In the genomic region with DNA sequence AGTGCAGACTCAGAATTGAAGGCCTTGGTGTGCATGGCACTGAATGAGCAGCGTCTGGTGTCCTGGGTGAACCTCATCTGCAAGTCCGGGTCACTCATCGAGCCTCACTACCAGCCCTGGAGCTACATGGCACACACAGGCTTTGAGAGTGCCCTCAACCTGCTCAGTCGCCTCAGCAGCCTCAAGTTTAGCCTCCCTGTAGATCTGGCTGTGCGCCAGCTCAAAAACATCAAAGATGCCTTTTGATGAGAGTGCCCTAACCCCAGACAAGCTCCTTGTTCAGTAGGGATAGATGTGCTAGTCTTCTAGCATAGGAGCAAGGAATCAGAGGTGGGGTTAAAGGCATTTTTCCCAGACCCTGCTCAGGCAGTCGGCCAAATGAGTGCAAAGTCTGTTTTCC, we compare ENCODE assay signal across 25 cellular contexts. TPM values are rescaled to one million over a fixed set of nuclear protein-coding genes. Genes with fewer than 3 reads are reported as not detected.
"Had no signal": no experiment of that assay in that cellular context is flagged by ENCODE, and none has a peak within 500 bp of the region (broad histone marks: within the 10 kb centered on the region; RNA-seq: fewer than 3 reads in every experiment).

No MANE protein-coding gene starts in this region.

- H3K9me3 Mint-ChIP-seq: activated T-cell treated with anti-CD3 and anti-CD28 coated beads, Interleukin-2, amount 50 U/mL, for 24 hours; effector memory CD8-positive, alpha-beta T cell; nephron had no signal

- H3K9me3 ChIP-seq: left ventricle myocardium inferior, neutrophil, ovary, psoas muscle, testis, transverse colon had no signal

- H3K4me3 ChIP-seq: left ventricle myocardium inferior, lung, ovary, psoas muscle, testis, transverse colon had no signal

- H3K36me3 ChIP-seq: ovary had no signal

- H3K27me3 ChIP-seq: brain microvascular endothelial cell, neutrophil, ovary, testis, transverse colon had no signal

- FAIRE-seq: astrocyte, endothelial cell of umbilical vein, frontal cortex had no signal

- H3K4me1 Mint-ChIP-seq: nephron had no signal

- H3K4me1 ChIP-seq: left ventricle myocardium inferior, psoas muscle, testis, transverse colon had no signal

- ATAC-seq: effector memory CD8-positive, alpha-beta T cell; esophagus mucosa had no signal

- H3K4me3 Mint-ChIP-seq: activated T-cell treated with anti-CD3 and anti-CD28 coated beads, Interleukin-2, amount 50 U/mL, for 24 hours; effector memory CD8-positive, alpha-beta T cell; nephron had no signal

- DNase-seq: activated CD4-positive, alpha-beta T cell treated with anti-CD3 and anti-CD28 coated beads for 4 hours; activated CD4-positive, alpha-beta T cell treated with anti-CD3 and anti-CD28 coated beads, Interleukin-2, amount 50 U/mL, for 4 hours; activated CD8-positive, alpha-beta memory T cell treated with anti-CD3 and anti-CD28 coated beads, Interleukin-2, amount 50 U/mL, for 48 hours; activated gamma-delta T cell; activated naive CD4-positive, alpha-beta T cell treated with anti-CD3 and anti-CD28 coated beads, Interleukin-2, amount 50 U/mL, for 16 hours; activated T-cell treated with anti-CD3 and anti-CD28 coated beads, Interleukin-2, amount 50 U/mL, for 24 hours; amniotic stem cell; brain microvascular endothelial cell; cortex of kidney; effector memory CD8-positive, alpha-beta T cell; left ventricle myocardium inferior; ovary; psoas muscle; stimulated activated CD4-positive, alpha-beta T cell treated with anti-CD3 and anti-CD28 coated beads, Interleukin-15, amount 100 ng/mL, for 24 hours; stimulated activated CD4-positive, alpha-beta T cell treated with anti-CD3 and anti-CD28 coated beads, Interleukin-2, amount 100 ng/mL, for 24 hours; stimulated activated naive CD4-positive, alpha-beta T cell treated with Interleukin-2 at 50 U/mL for 16 hours; testis; transverse colon had no signal

- H3K27me3 Mint-ChIP-seq: activated T-cell treated with anti-CD3 and anti-CD28 coated beads, Interleukin-2, amount 50 U/mL, for 24 hours; effector memory CD8-positive, alpha-beta T cell had no signal

- H3K27ac Mint-ChIP-seq: activated T-cell treated with anti-CD3 and anti-CD28 coated beads, Interleukin-2, amount 50 U/mL, for 24 hours; effector memory CD8-positive, alpha-beta T cell; nephron had no signal

- H3K27ac ChIP-seq: left ventricle myocardium inferior, neutrophil, ovary, psoas muscle, testis, transverse colon had no signal

RNA-seq across cellular contexts. Expression of gene PTGES3L, which starts 11.6 kb away (rescaled TPM):
- total RNA-seq: endothelial cell of umbilical vein had no signal
